In the genomic region with DNA sequence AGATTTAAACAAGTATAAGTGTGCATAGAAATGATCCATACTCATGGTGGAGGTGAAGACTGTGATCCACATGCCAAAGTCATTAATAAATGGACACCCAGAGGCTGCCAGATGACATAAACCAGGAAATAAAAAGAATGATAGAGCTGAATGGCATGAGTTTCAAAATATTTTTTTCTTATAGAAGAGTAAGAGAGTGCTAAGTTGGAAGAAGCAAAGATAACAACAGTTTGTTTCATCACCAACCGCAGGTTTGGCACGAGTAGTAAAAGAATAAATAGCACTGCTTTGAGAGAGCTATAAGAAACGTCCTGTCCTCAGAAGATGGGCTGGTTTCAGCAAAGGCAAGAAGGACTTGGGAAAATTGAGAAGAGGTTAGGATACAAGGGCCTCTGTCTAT, we compare ENCODE assay signal across 19 cellular contexts.
A peak's percentile ranks its signal among the peaks of the same experiment; 100 is the strongest.
DNase-seq lines count a peak whose midpoint lies in the region.
"Had no signal": no experiment of that assay in that cellular context is flagged by ENCODE, and none has a peak within 500 bp of the region (broad histone marks: within the 10 kb centered on the region; RNA-seq: fewer than 3 reads in every experiment).

No MANE protein-coding gene starts in this region.

- H3K4me3 ChIP-seq in neuronal stem cell (ENCODE audit: low read length in 2 of 2): no peak overlapping the region
- H3K4me3 ChIP-seq: ascending aorta, upper lobe of right lung had no signal

- H3K14ac ChIP-seq in neuronal stem cell (ENCODE audit: low read length): no peak overlapping the region

- no peaks in the 10 kb centered on the region for H3K79me1 ChIP-seq in neuronal stem cell (ENCODE audit: low read depth, low read length)

- H3K4me1 ChIP-seq in neuronal stem cell (ENCODE audit: control insufficient read depth in 2 of 2, insufficient read depth in 1 of 2, low read depth in 1 of 2, low read length in 2 of 2): no peaks in the 10 kb centered on the region
- H3K4me1 ChIP-seq: ascending aorta, upper lobe of right lung had no signal

- H2BK15ac ChIP-seq in neuronal stem cell (ENCODE audit: low read length): no peak overlapping the region

- no peak overlapping the region for H3K9ac ChIP-seq in neuronal stem cell (ENCODE audit: low read depth, low read length, poor library complexity)

- no CpG with 5 or more reads among the region's 3 CpGs for WGBS in neuronal stem cell (ENCODE audit: extremely low coverage in 2 of 2, insufficient read length in 2 of 2, insufficient replicate concordance in 1 of 2), 2 donors

- no peak overlapping the region for H2BK12ac ChIP-seq in neuronal stem cell (ENCODE audit: low read length)

- no peak overlapping the region for H3K4me2 ChIP-seq in neuronal stem cell (ENCODE audit: insufficient read depth, low read length, poor library complexity, severe bottlenecking)

- no peak overlapping the region for H4K91ac ChIP-seq in neuronal stem cell (ENCODE audit: low read depth, low read length, poor library complexity)

- H3K18ac ChIP-seq in neuronal stem cell (ENCODE audit: low read length): no peak overlapping the region

- H3K4ac ChIP-seq in neuronal stem cell (ENCODE audit: low read length): no peak overlapping the region

- H3K27ac ChIP-seq in neuronal stem cell (replicated peaks; ENCODE audit: low read length): no peak overlapping the region
- H3K27ac ChIP-seq: ascending aorta, upper lobe of right lung had no signal

- no peak overlapping the region for H3K23ac ChIP-seq in neuronal stem cell (ENCODE audit: low read depth, low read length, poor library complexity)

- H3K36me3 ChIP-seq in neuronal stem cell (replicated peaks in 1 of 2; ENCODE audit: control insufficient read depth in 2 of 2, insufficient read depth in 2 of 2, low read length in 2 of 2): no peaks in the 10 kb centered on the region
- H3K36me3 ChIP-seq: ascending aorta, upper lobe of right lung had no signal

- H2BK120ac ChIP-seq in neuronal stem cell (ENCODE audit: low read depth, low read length): no peak overlapping the region

- no peaks in the 10 kb centered on the region for H3K27me3 ChIP-seq in neuronal stem cell (ENCODE audit: control insufficient read depth in 3 of 3, insufficient read depth in 3 of 3, low read depth in 1 of 3, low read length in 3 of 3)
- H3K27me3 ChIP-seq: ascending aorta, upper lobe of right lung had no signal

- H2AFZ ChIP-seq in neuronal stem cell (ENCODE audit: low read length): no peak overlapping the region

- H3K9me3 ChIP-seq in neuronal stem cell (replicated peaks in 1 of 2; ENCODE audit: control insufficient read depth in 2 of 2, insufficient read depth in 1 of 2, low read depth in 1 of 2, low read length in 2 of 2): peaks cover 0 to under 1% of the 10 kb centered on the region in 2 donors
- H3K9me3 ChIP-seq: ascending aorta, upper lobe of right lung had no signal

- no peak overlapping the region for H4K8ac ChIP-seq in neuronal stem cell (ENCODE audit: low read depth, low read length)

- no peak overlapping the region for H2AK5ac ChIP-seq in neuronal stem cell (ENCODE audit: low read depth, low read length)

- peak; percentile 12 for DNase-seq in AG08396 (ENCODE audit: low spot score)
- DNase-seq in HT1080 (ENCODE audit: low read depth): peak; percentile 77
- peak; percentile 47 for DNase-seq in brain pericyte (ENCODE audit: low read depth, low spot score)
- peak; percentile 74 for DNase-seq in kidney tubule cell (ENCODE audit: low spot score)
- no peak for DNase-seq in GM19238 (ENCODE audit: insufficient read length, low spot score)
- no peak for DNase-seq in nucleus accumbens (lab: John Stamatoyannopoulos, UW)
- DNase-seq in neuronal stem cell (ENCODE audit: low spot score): no peak
- DNase-seq in NCI-H1092 (lab: John Stamatoyannopoulos, UW): no peak
- DNase-seq: activated CD4-positive, CD25-positive, alpha-beta regulatory T cell; activated CD8-positive, alpha-beta memory T cell treated with anti-CD3 and anti-CD28 coated beads, Interleukin-2, amount 10 ng/mL, durations not matched to agents 7 days and 5 days; activated effector memory CD4-positive, alpha-beta T cell treated with anti-CD3 and anti-CD28 coated beads, Interleukin-2, amount 50 U/mL, for 16 hours; AML-193; foreskin melanocyte; left ventricle myocardium superior; SHP77; stimulated activated CD4-positive, alpha-beta T cell treated with anti-CD3 and anti-CD28 coated beads, Interleukin-12 subunit alpha, Interleukin-12 subunit beta, amount 100 ng/mL, for 4 hours; stimulated activated naive CD8-positive, alpha-beta T cell treated with anti-CD3 and anti-CD28 coated beads, Interleukin-15, Interleukin-2, amounts not matched to agents 100 U/mL and 50 U/mL, for 24 hours; upper lobe of right lung had no signal

- no peak overlapping the region for H2BK5ac ChIP-seq in neuronal stem cell (ENCODE audit: low read length)

Comparison
In these comparisons a context has a peak if more than half of its experiments do, and no peak if none do; other contexts are left out.
1. DNase-seq: peak in AG08396 (single experiment), HT1080 (single experiment), brain pericyte (single experiment) and kidney tubule cell (single experiment); none in GM19238 (single experiment), nucleus accumbens (0 of 56), neuronal stem cell (single experiment) and NCI-H1092 (single experiment).